9 cellular contexts compared by ENCODE assay signal in genomic region chr6:55886185-55886836, GRCh38. TPM values are rescaled to one million over a fixed set of nuclear protein-coding genes. Genes with fewer than 3 reads are reported as not detected.
DNase-seq lines count a peak whose midpoint lies in the region; ATAC-seq, FAIRE-seq and TF ChIP-seq lines count a peak whose summit lies in the region.
"Had no signal": no experiment of that assay in that cellular context is flagged by ENCODE, and none has a peak within 500 bp of the region (broad histone marks: within the 10 kb centered on the region; RNA-seq: fewer than 3 reads in every experiment).

No MANE protein-coding gene starts in this region.

- H3K27me3 Mint-ChIP-seq in GM23338 (ENCODE audit: insufficient read depth, low read depth, poor library complexity): no peaks in the 10 kb centered on the region

- H3K9me3 ChIP-seq in AG04450 (ENCODE audit: control insufficient read depth, insufficient read depth, low read length): 0 out of 2 replicates have a peak, but pooled peaks cover 2% of the 10 kb centered on the region
- H3K9me3 ChIP-seq: neutrophil had no signal

- no peaks in the 10 kb centered on the region for H3K4me1 Mint-ChIP-seq in GM23338

- no peak overlapping the region for H3K27ac Mint-ChIP-seq in GM23338

- peak; percentile 50 for TF ChIP-seq CTCF in AG04450 (IDR thresholded peaks at IDR 0.05; ENCODE audit: low read depth, low read length)
- peak in 1 of 2 experiments; percentile 58; a peak in 3 of 4 replicates for TF ChIP-seq CTCF in GM23338 (conservative IDR thresholded peaks at IDR 0.05; ENCODE audit: low read depth in 2 of 2)

- no peaks in the 10 kb centered on the region for H3K79me2 ChIP-seq in GM23338 (replicated peaks; ENCODE audit: insufficient read depth)

- no peak overlapping the region for H3K4me3 ChIP-seq in AG04450 (ENCODE audit: low read depth, low read length)
- no peak overlapping the region for H3K4me3 ChIP-seq in GM23338

- no peaks in the 10 kb centered on the region for H3K9me2 ChIP-seq in GM23338 (ENCODE audit: insufficient read depth)

- no peaks in the 10 kb centered on the region for H3K9me3 Mint-ChIP-seq in GM23338

- CTCF ChIA-PET in AG04450 (lab: Charles Lee): interaction anchor here (0.7 to 3.9 kb wide), 17 partner anchors 10 to 610 kb away, joined by 3 to 45 read pairs (median 3); no protein-coding TSS in a partner anchor

- ATAC-seq in GM23338: no peak
- ATAC-seq in GM21528 (IDR thresholded peaks at IDR 0.05; ENCODE audit: low FRiP score, unreplicated experiment): no peak
- no peak for ATAC-seq in HG02970 (IDR thresholded peaks at IDR 0.05; ENCODE audit: low FRiP score, unreplicated experiment)

- no peak overlapping the region for H2AFZ ChIP-seq in GM23338

- H3K4me1 ChIP-seq in GM23338 (ENCODE audit: insufficient read depth): no peaks in the 10 kb centered on the region

- no peaks in the 10 kb centered on the region for H3F3A ChIP-seq in GM23338 (replicated peaks; ENCODE audit: low read depth)

- no peaks in the 10 kb centered on the region for H3K36me3 Mint-ChIP-seq in GM23338 (ENCODE audit: low read depth)

- FAIRE-seq in islet of Langerhans (lab: Jason Lieb, UNC): peak; percentile 100

- H3K27ac ChIP-seq in AG04450 (ENCODE audit: low read depth, low read length): no peak overlapping the region
- no peak overlapping the region for H3K27ac ChIP-seq in GM23338 (ENCODE audit: low read depth)
- no peak overlapping the region for H3K27ac ChIP-seq in substantia nigra (ENCODE audit: low read depth, low read length, poor library complexity, severe bottlenecking)
- H3K27ac ChIP-seq: neutrophil had no signal

- POLR2A ChIA-PET in AG04450 (lab: Yijun Ruan, JAX): no interaction called here

- H3K4me3 Mint-ChIP-seq in GM23338: no peak overlapping the region

- no peak for DNase-seq in AG04450 (ENCODE audit: low read depth, low spot score)
- peak; percentile 55 for DNase-seq in GM23338 (ENCODE audit: low spot score)
- peak; percentile 20 for DNase-seq in SW480 (ENCODE audit: low spot score)
- DNase-seq in substantia nigra (lab: John Stamatoyannopoulos, UW): no peak
- DNase-seq in CD1c-positive myeloid dendritic cell (ENCODE audit: extremely low spot score): no peak

- H3K27me3 ChIP-seq in AG04450 (ENCODE audit: control insufficient read depth, insufficient read depth, low read length) (no peaks in the 10 kb centered on the region), GM23338 (ENCODE audit: insufficient read depth) (no peaks in the 10 kb centered on the region)
- H3K27me3 ChIP-seq: neutrophil had no signal

- H4K20me1 ChIP-seq in GM23338 (replicated peaks; ENCODE audit: insufficient read depth): no peaks in the 10 kb centered on the region

- H3K4me2 ChIP-seq in GM23338: no peak overlapping the region

- no peaks in the 10 kb centered on the region for H3K36me3 ChIP-seq in GM23338 (ENCODE audit: insufficient read depth)
- H3K36me3 ChIP-seq: neutrophil had no signal

TF ChIP-seq in GM23338, 12 proteins besides CTCF, POLR2A, EP300 and RAD21:
- TF ChIP-seq JUNB (IDR thresholded peaks at IDR 0.05; ENCODE audit: unreplicated experiment): no peak
- no peak for TF ChIP-seq NANOG (IDR thresholded peaks at IDR 0.05; ENCODE audit: borderline replicate concordance)
- TF ChIP-seq STAT1 (IDR thresholded peaks at IDR 0.05; ENCODE audit: unreplicated experiment): no peak
- TF ChIP-seq, protein P1, sequence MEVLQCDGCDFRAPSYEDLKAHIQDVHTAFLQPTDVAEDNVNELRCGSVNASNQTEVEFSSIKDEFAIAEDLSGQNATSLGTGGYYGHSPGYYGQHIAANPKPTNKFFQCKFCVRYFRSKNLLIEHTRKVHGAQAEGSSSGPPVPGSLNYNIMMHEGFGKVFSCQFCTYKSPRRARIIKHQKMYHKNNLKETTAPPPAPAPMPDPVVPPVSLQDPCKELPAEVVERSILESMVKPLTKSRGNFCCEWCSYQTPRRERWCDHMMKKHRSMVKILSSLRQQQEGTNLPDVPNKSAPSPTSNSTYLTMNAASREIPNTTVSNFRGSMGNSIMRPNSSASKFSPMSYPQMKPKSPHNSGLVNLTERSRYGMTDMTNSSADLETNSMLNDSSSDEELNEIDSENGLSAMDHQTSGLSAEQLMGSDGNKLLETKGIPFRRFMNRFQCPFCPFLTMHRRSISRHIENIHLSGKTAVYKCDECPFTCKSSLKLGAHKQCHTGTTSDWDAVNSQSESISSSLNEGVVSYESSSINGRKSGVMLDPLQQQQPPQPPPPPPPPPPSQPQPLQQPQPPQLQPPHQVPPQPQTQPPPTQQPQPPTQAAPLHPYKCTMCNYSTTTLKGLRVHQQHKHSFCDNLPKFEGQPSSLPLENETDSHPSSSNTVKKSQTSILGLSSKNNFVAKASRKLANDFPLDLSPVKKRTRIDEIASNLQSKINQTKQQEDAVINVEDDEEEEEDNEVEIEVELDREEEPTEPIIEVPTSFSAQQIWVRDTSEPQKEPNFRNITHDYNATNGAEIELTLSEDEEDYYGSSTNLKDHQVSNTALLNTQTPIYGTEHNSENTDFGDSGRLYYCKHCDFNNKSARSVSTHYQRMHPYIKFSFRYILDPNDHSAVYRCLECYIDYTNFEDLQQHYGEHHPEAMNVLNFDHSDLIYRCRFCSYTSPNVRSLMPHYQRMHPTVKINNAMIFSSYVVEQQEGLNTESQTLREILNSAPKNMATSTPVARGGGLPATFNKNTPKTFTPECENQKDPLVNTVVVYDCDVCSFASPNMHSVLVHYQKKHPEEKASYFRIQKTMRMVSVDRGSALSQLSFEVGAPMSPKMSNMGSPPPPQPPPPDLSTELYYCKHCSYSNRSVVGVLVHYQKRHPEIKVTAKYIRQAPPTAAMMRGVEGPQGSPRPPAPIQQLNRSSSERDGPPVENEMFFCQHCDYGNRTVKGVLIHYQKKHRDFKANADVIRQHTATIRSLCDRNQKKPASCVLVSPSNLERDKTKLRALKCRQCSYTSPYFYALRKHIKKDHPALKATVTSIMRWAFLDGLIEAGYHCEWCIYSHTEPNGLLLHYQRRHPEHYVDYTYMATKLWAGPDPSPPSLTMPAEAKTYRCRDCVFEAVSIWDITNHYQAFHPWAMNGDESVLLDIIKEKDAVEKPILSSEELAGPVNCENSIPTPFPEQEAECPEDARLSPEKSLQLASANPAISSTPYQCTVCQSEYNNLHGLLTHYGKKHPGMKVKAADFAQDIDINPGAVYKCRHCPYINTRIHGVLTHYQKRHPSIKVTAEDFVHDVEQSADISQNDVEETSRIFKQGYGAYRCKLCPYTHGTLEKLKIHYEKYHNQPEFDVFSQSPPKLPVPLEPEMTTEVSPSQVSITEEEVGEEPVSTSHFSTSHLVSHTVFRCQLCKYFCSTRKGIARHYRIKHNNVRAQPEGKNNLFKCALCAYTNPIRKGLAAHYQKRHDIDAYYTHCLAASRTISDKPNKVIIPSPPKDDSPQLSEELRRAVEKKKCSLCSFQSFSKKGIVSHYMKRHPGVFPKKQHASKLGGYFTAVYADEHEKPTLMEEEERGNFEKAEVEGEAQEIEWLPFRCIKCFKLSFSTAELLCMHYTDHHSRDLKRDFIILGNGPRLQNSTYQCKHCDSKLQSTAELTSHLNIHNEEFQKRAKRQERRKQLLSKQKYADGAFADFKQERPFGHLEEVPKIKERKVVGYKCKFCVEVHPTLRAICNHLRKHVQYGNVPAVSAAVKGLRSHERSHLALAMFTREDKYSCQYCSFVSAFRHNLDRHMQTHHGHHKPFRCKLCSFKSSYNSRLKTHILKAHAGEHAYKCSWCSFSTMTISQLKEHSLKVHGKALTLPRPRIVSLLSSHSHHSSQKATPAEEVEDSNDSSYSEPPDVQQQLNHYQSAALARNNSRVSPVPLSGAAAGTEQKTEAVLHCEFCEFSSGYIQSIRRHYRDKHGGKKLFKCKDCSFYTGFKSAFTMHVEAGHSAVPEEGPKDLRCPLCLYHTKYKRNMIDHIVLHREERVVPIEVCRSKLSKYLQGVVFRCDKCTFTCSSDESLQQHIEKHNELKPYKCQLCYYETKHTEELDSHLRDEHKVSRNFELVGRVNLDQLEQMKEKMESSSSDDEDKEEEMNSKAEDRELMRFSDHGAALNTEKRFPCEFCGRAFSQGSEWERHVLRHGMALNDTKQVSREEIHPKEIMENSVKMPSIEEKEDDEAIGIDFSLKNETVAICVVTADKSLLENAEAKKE (CRISPR knock-in tag; IDR thresholded peaks at IDR 0.05): no peak
- no peak for TF ChIP-seq POLR2AphosphoS5 (IDR thresholded peaks at IDR 0.05; ENCODE audit: low read depth)
- TF ChIP-seq CREB1 (CRISPR knock-in tag; IDR thresholded peaks at IDR 0.05; ENCODE audit: low read depth): no peak

RNA-seq across cellular contexts. Expression of gene BMP5, which starts 10.9 kb away (rescaled TPM):
- polyA plus RNA-seq in AG04450 (2011; rRNA removed) (0.26 and 0.63 TPM in 2 replicates), GM23338 (2016; fragmentation: Nextera tagmentation; extraction: Ambion mirVana) (0.06 and 0.14 TPM in 2 replicates)
- polyA minus RNA-seq in AG04450 (2011; rRNA and poly(A)+ RNA removed): 0.32 and 0.35 TPM in 2 replicates
- total RNA-seq in GM23338 (2014; rRNA removed; shearing (Covaris generic)): 0.07 TPM in 1 of 2 replicates, not detected in the other

Comparison
In these comparisons a context has a peak if more than half of its experiments do, and no peak if none do; other contexts are left out.
1. DNase-seq: peak in GM23338 (single experiment) and SW480 (single experiment); none in AG04450 (single experiment), substantia nigra (0 of 49) and CD1c-positive myeloid dendritic cell (single experiment).